12 cellular contexts compared by ENCODE assay signal in genomic region chr15:93089855-93090305, GRCh38. TPM values are rescaled to one million over a fixed set of nuclear protein-coding genes. Genes with fewer than 3 reads are reported as not detected.
DNase-seq lines count a peak whose midpoint lies in the region; ATAC-seq, FAIRE-seq and TF ChIP-seq lines count a peak whose summit lies in the region.
"Had no signal": no experiment of that assay in that cellular context is flagged by ENCODE, and none has a peak within 500 bp of the region (broad histone marks: within the 10 kb centered on the region; RNA-seq: fewer than 3 reads in every experiment).

No MANE protein-coding gene starts in this region.

- H3K27ac ChIP-seq in A549: no peak overlapping the region
- peak overlapping the region; percentile 66 to 97 (median 86) for H3K27ac ChIP-seq in gastroesophageal sphincter
- H3K27ac ChIP-seq in neural cell (ENCODE audit: low read length): peak overlapping the region; percentile 66
- H3K27ac ChIP-seq: HL-60 had no signal

- ATAC-seq in A549: no peak
- no peak for ATAC-seq in gastroesophageal sphincter
- ATAC-seq in HG02763 (IDR thresholded peaks at IDR 0.05; ENCODE audit: unreplicated experiment): no peak

- 44% methylated on average over 20 of the region's 20 CpGs for WGBS in A549 (ENCODE audit: missing lambda C conversion rate)
- WGBS in gastroesophageal sphincter (ENCODE audit: low coverage in 1 of 2), 2 donors: 12 to 13% methylated on average over 10 to 14 of the region's 20 CpGs

- no peak for FAIRE-seq in A549 (lab: Jason Lieb, UNC)
- FAIRE-seq: small intestine had no signal

- H2AFZ ChIP-seq in neural cell (ENCODE audit: low read depth, low read length): peak overlapping the region; percentile 19

- peak overlapping the region; percentile 71 for H3K9ac ChIP-seq in neural cell (ENCODE audit: low read length)

- H3K79me2 ChIP-seq in neural cell (replicated peaks; ENCODE audit: insufficient read depth, low read length): peaks cover 29% of the 10 kb centered on the region

- H3K9me3 ChIP-seq in A549 (0 out of 3 replicates have a peak, but pooled peaks cover 2% of the 10 kb centered on the region), gastroesophageal sphincter (no peaks in the 10 kb centered on the region), neural cell (ENCODE audit: low read length) (no peaks in the 10 kb centered on the region)

- H3K9me2 ChIP-seq in neural cell (ENCODE audit: insufficient read depth, low read length): no peaks in the 10 kb centered on the region

- CTCF ChIA-PET in A549 (lab: Yijun Ruan, JAX): interaction anchor here (0.6 to 1.5 kb wide), 4 partner anchors 10 to 1030 kb away, joined by 3 to 7 read pairs (median 4); no protein-coding TSS in a partner anchor

- no peak for TF ChIP-seq RAD21 in A549 (conservative IDR thresholded peaks at IDR 0.05 in 1 of 2, IDR thresholded peaks at IDR 0.05 in 1 of 2)
- no peak for TF ChIP-seq RAD21 in neural cell (conservative IDR thresholded peaks at IDR 0.05)

- no peaks in the 10 kb centered on the region for H4K20me1 ChIP-seq in neural cell (ENCODE audit: insufficient read depth)

- no peaks in the 10 kb centered on the region for H3F3A ChIP-seq in neural cell (ENCODE audit: insufficient read depth, low read length, poor library complexity, severe bottlenecking)

- no peak for DNase-seq in A549 (ENCODE audit: low read depth in 1 of 2, low spot score in 1 of 2)
- peak; percentile 5 for DNase-seq in KG1 (lab: John Stamatoyannopoulos, UW)
- DNase-seq in SHP77 treated with DMSO at 0.1 percent for 48 hours (lab: John Stamatoyannopoulos, UW): no peak
- DNase-seq in activated CD8-positive, alpha-beta memory T cell treated with anti-CD3 and anti-CD28 coated beads, Interleukin-2, amount 50 U/mL, for 48 hours: no peak
- no peak for DNase-seq in NCI-H526 (lab: John Stamatoyannopoulos, UW)
- DNase-seq: activated CD4-positive, alpha-beta memory T cell treated with anti-CD3 and anti-CD28 coated beads, Interleukin-2, amount 10 ng/mL, durations not matched to agents 7 days and 5 days; NCI-H2029 treated with DMSO at 0.1 percent for 48 hours; small intestine had no signal

- POLR2A ChIA-PET in A549 (lab: Yijun Ruan, JAX): no interaction called here

- no peak for TF ChIP-seq EP300 in A549 (IDR thresholded peaks at IDR 0.05)
- TF ChIP-seq EP300 in gastroesophageal sphincter (IDR thresholded peaks at IDR 0.05): no peak
- no peak for TF ChIP-seq EP300 in neural cell (conservative IDR thresholded peaks at IDR 0.05; ENCODE audit: poor library complexity, severe bottlenecking)

- TF ChIP-seq CTCF in A549 (IDR thresholded peaks at IDR 0.05) (no peak), gastroesophageal sphincter (IDR thresholded peaks at IDR 0.05) (no peak), neural cell (IDR thresholded peaks at IDR 0.05; ENCODE audit: poor library complexity, severe bottlenecking) (no peak)

- TF ChIP-seq POLR2A in A549 (IDR thresholded peaks at IDR 0.05; ENCODE audit: low read length) (no peak), gastroesophageal sphincter (IDR thresholded peaks at IDR 0.05) (no peak)

- peak overlapping the region; percentile 93; the same call in 2 of the 3 replicates for H3K4me2 ChIP-seq in A549
- H3K4me2 ChIP-seq in neural cell (ENCODE audit: low read length): peak overlapping the region; percentile 46

- H3K36me3 ChIP-seq in gastroesophageal sphincter (no peaks in the 10 kb centered on the region), neural cell (ENCODE audit: insufficient read depth, low read length) (no peaks in the 10 kb centered on the region)

- H3K4me3 ChIP-seq in A549 (no peak overlapping the region), gastroesophageal sphincter (peak overlapping the region; percentile 47 to 66), neural cell (ENCODE audit: low read length) (peak overlapping the region; percentile 80)

- H3K4me1 ChIP-seq in A549 (peaks cover 16% of the 10 kb centered on the region), gastroesophageal sphincter (peaks cover 4 to 58% (median 9%) of the 10 kb centered on the region in 3 donors)

- H3K27me3 ChIP-seq in gastroesophageal sphincter: peaks cover 14% of the 10 kb centered on the region
- no peaks in the 10 kb centered on the region for H3K27me3 ChIP-seq in neural cell (ENCODE audit: insufficient read depth, low read depth, low read length)

TF ChIP-seq in A549, 52 proteins besides CTCF, POLR2A, EP300 and RAD21:
- no peak for TF ChIP-seq CBX8 (IDR thresholded peaks at IDR 0.05)
- no peak for TF ChIP-seq RFX5 (IDR thresholded peaks at IDR 0.05)

TF ChIP-seq in neural cell, 6 proteins besides CTCF, POLR2A, EP300 and RAD21:
- TF ChIP-seq EZH2 (IDR thresholded peaks at IDR 0.05; ENCODE audit: borderline replicate concordance, insufficient read depth, low read length, poor library complexity, severe bottlenecking): no peak
- TF ChIP-seq REST (IDR thresholded peaks at IDR 0.05; ENCODE audit: borderline replicate concordance): no peak
- TF ChIP-seq MXI1 (conservative IDR thresholded peaks at IDR 0.05; ENCODE audit: poor library complexity, severe bottlenecking): no peak
- TF ChIP-seq POLR2AphosphoS5 (IDR thresholded peaks at IDR 0.05): no peak
- no peak for TF ChIP-seq SMC3 (conservative IDR thresholded peaks at IDR 0.05; ENCODE audit: poor library complexity)
- no peak for TF ChIP-seq TAF1 (IDR thresholded peaks at IDR 0.05; ENCODE audit: low read depth)

RNA-seq across cellular contexts. Expression of gene RGMA, which starts 0.9 kb away (rescaled TPM):
- 0.07 TPM in 1 of 2 replicates, not detected in the other for polyA plus RNA-seq in A549 (2011; rRNA removed)
- polyA plus RNA-seq in A549 (2012; cell fraction: cytosol; rRNA removed): 0.06 and 0.08 TPM in 2 replicates
- polyA plus RNA-seq in A549 (2012; cell fraction: nucleus; rRNA removed): 0.14 and 0.20 TPM in 2 replicates
- polyA plus RNA-seq in A549 (2017; fragmentation: RNase III; extraction: RNeasy Plus Mini Kit Qiagen cat#74134 plus additional on column Dnase treatment): 0.08 to 0.22 TPM (median 0.08 TPM) in 3 replicates
- not detected in 2 replicates for polyA minus RNA-seq in A549 (2011; rRNA and poly(A)+ RNA removed)
- total RNA-seq in gastroesophageal sphincter: 100 to 1,000 TPM in 2 of 4 donors, 10 to 100 TPM in 2; 99.0 to 307 (median 112) TPM
- polyA plus RNA-seq in neural cell: 9.5 and 16.6 TPM in 2 replicates
- polyA minus RNA-seq in neural cell: 27.8 and 31.2 TPM in 2 replicates

Comparison
In these comparisons a context has a peak if more than half of its experiments do, and no peak if none do; other contexts are left out.
1. H3K27ac ChIP-seq: peak in gastroesophageal sphincter (4 of 4) and neural cell (single experiment); none in A549 (0 of 2).